8 cellular contexts compared by ENCODE assay signal in the genomic region with DNA sequence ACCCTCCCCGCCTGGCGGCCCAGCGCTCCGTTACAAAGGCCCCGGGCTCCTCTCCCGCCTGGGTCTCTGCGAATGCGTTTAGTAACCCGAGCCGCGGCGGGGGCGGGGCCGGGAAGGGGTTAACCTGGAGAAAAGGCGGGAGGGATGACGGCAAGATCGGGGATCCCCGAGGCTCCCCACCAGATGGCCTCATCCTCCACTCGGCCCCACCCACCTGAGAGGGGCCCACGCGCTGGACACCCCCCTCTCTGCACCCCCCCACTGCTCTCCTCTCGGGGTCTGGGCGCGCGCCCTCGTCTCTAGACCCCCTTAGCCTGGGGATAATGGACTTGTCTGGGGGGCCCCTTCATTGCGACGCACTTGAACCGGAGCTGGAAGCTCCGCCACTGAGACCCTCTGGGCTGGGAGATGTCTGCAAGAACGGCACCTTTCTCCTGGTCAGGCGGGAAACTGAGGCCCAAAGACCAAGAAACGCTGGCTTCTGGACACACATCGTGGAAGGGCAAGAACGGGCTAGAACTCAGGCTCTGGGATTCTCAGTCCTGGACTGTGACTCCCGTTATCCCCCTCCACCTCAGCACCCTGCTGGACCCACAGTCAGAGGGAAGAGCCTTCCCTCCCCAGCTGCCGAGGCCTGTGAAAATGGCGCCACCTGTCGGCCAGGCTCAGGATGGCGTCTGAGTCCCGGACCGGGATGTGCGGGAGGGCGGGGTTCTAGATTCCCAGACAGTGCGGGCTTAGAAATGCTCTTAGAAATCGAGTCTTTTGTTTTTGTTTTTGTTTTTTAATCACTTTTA. TPM values are rescaled to one million over a fixed set of nuclear protein-coding genes. Genes with fewer than 3 reads are reported as not detected.
DNase-seq lines count a peak whose midpoint lies in the region; ATAC-seq and TF ChIP-seq lines count a peak whose summit lies in the region.

No MANE protein-coding gene starts in this region.

- DNase-seq in CD1c-positive myeloid dendritic cell (ENCODE audit: extremely low spot score) (peak; percentile 92), NCI-H748 (lab: John Stamatoyannopoulos, UW; ENCODE audit: unreplicated experiment) (peak; percentile 92), dermis blood vessel endothelial cell (peak; percentile 89)
- DNase-seq in activated CD4-positive, alpha-beta T cell treated with anti-CD3 and anti-CD28 coated beads, Interleukin-2, amount 50 U/mL, for 1 hour, result peak; percentile 83
- peak; percentile 66 to 83 (median 74) for DNase-seq in stimulated activated CD4-positive, alpha-beta T cell treated with anti-CD3 and anti-CD28 coated beads, TNF-alpha, amount 100 ng/mL, for 24 hours (ENCODE audit: low read depth in 3 of 3)

- H3K9ac ChIP-seq in liver (ENCODE audit: low read depth in 1 of 2, low read length in 2 of 2), result no peak overlapping the region

- WGBS in liver, result 3% methylated on average over 46 of the region's 46 CpGs

- peaks cover 0 to 34% (median 14%) of the 10 kb centered on the region in 4 donors for H3K4me1 ChIP-seq in liver (ENCODE audit: control insufficient read depth in 4 of 4, insufficient read depth in 4 of 4, low read length in 3 of 4)

- TF ChIP-seq CTCF in liver (IDR thresholded peaks at IDR 0.05; ENCODE audit: low read depth, low read length, missing input control), result peak; percentile 93

- no peaks in the 10 kb centered on the region for H3K9me3 ChIP-seq in liver (ENCODE audit: control insufficient read depth in 4 of 4, low read length in 3 of 4)

- H3K27ac ChIP-seq in liver (ENCODE audit: low read depth in 1 of 2, low read length in 2 of 2), result no peak overlapping the region

- ATAC-seq in HG03175 (IDR thresholded peaks at IDR 0.05; ENCODE audit: unreplicated experiment) (peak; percentile 46), HG02763 (IDR thresholded peaks at IDR 0.05; ENCODE audit: unreplicated experiment) (no peak)

- H3K36me3 ChIP-seq in liver (ENCODE audit: control insufficient read depth in 4 of 4, insufficient read depth in 3 of 4, low read depth in 1 of 4, low read length in 3 of 4), result no peaks in the 10 kb centered on the region

- H3K27me3 ChIP-seq in liver (ENCODE audit: control insufficient read depth in 4 of 4, insufficient read depth in 4 of 4, low read length in 3 of 4), result peaks cover 0 to 12% (median 4%) of the 10 kb centered on the region in 4 donors

- TF ChIP-seq RAD21 in liver (IDR thresholded peaks at IDR 0.05), result peak; percentile 94 to 98

- no peak overlapping the region for H3K4me3 ChIP-seq in liver (ENCODE audit: low read depth in 1 of 3, low read length in 3 of 3)

TF ChIP-seq in liver, 16 proteins besides CTCF, POLR2A, EP300 and RAD21:
- TF ChIP-seq, protein P1, sequence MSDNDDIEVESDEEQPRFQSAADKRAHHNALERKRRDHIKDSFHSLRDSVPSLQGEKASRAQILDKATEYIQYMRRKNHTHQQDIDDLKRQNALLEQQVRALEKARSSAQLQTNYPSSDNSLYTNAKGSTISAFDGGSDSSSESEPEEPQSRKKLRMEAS (IDR thresholded peaks at IDR 0.05), result no peak
- TF ChIP-seq FOXA1 (IDR thresholded peaks at IDR 0.05) (no peak), RXRA (IDR thresholded peaks at IDR 0.05) (no peak)

RNA-seq across cellular contexts. Expression of a gene that starts 2.9 kb away (rescaled TPM):
- 16.8 and 25.2 TPM in 2 replicates for total RNA-seq in dermis blood vessel endothelial cell
- 10 to 100 TPM; 14.0 to 21.6 TPM for total RNA-seq in liver
- 10 to 100 TPM in 1 of 2 donors, 1 to 10 TPM in 1; 9.6 to 28.7 TPM for polyA plus RNA-seq in liver

RNA-seq across cellular contexts. Expression of a gene that starts 21.6 kb away (rescaled TPM):
- total RNA-seq in dermis blood vessel endothelial cell (27.7 and 67.0 TPM in 2 replicates), liver (10 to 100 TPM; 10.1 to 11.0 TPM)
- 10 to 100 TPM; 19.8 to 22.9 TPM for polyA plus RNA-seq in liver
